ENCODE assay signal across 8 cellular contexts in the genomic region with DNA sequence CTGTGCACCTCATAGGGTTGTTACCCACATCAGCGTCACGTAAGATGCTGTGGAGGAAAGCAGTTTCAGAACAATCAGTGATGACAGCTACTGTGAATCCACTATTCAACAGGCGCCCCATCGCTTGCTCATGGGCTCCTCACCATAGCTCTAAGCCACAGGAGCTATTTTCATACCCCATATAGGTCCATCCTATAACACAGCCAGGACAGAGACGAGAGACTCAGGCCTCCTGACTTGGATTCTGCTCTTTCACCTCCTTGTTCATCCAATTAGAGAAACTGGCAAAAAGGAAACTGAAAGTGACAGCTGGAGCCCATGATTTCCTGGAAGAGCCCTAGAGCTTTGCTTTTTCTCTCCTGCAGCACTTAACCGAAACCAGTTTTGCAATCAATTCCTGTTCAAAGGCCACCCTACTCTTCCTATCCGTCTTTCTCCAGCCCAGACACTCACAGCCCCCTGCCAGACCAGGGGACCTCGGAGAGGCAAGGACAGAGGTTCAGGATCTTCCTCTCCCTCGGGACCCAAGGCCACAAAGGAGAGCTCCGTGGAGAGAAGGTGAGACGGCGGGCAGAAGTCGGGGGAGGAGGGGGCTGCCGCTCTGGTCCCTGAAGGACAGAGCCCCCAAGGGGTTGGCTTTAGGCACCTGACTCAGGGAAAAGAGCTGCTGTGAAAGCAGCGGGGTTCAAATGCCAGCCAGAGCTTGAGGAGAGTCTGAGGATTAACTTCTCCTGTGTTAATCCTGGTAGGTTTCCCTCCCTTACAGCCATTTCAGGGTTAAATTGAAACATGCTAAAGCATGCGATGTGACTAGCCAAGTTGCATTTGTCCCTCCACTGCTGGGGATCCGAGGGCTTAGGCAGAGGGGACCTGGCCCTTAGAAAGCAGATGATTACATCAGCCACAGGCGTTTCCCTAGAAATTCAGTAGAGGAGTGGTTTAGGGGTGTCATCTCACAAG. TPM values are rescaled to one million over a fixed set of nuclear protein-coding genes. Genes with fewer than 3 reads are reported as not detected.
DNase-seq lines count a peak whose midpoint lies in the region; ATAC-seq and TF ChIP-seq lines count a peak whose summit lies in the region.

A gene with protein sequence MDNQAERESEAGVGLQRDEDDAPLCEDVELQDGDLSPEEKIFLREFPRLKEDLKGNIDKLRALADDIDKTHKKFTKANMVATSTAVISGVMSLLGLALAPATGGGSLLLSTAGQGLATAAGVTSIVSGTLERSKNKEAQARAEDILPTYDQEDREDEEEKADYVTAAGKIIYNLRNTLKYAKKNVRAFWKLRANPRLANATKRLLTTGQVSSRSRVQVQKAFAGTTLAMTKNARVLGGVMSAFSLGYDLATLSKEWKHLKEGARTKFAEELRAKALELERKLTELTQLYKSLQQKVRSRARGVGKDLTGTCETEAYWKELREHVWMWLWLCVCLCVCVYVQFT (plus strand): TSS at position 381 of the 960 bp plus-strand sequence. CDS start 7,980 bp downstream, outside the sequence.

- in situ Hi-C loops in GM13976 (cut with MboI; ENCODE audit: low sequenced_read_pairs, unreplicated experiment) (no loop called here), gastrocnemius medialis (cut with MboI; ENCODE audit: low sequenced_read_pairs in 4 of 4) (loop anchor here in 1 of 4 donors (25.0 kb wide), 1 partner anchor 264 kb away; no protein-coding TSS in a partner anchor)

- TF ChIP-seq POLR2A in gastrocnemius medialis (IDR thresholded peaks at IDR 0.05): no peak

- peak within 1 kb of the TSS; percentile 78 to 89 (median 87) for H3K27ac ChIP-seq in gastrocnemius medialis

- H3K4me1 ChIP-seq in adipocyte (ENCODE audit: control insufficient read depth, insufficient read depth, low read length) (peaks cover 39% of the 10 kb centered on the region), gastrocnemius medialis (peaks cover 31 to 39% of the 10 kb centered on the region in 2 donors)

- H3K36me3 ChIP-seq in adipocyte (ENCODE audit: control insufficient read depth, insufficient read depth, low read length, severe bottlenecking) (peaks cover 4% of the 10 kb centered on the region), gastrocnemius medialis (no peaks in the 10 kb centered on the region)

- TF ChIP-seq CTCF in GM13976 (IDR thresholded peaks at IDR 0.05; ENCODE audit: borderline replicate concordance, control extremely low read depth, extremely low read depth, insufficient read depth, missing control alignments): no peak
- TF ChIP-seq CTCF in gastrocnemius medialis (IDR thresholded peaks at IDR 0.05 in 4 of 5, conservative IDR thresholded peaks at IDR 0.05 in 1 of 5): no peak

- DNase-seq in GM13976 (ENCODE audit: low spot score) (peak; percentile 67), SW480 (ENCODE audit: low spot score) (peak; percentile 53), adipocyte (ENCODE audit: low read depth) (peak; percentile 85), left ventricle myocardium superior (peak; percentile 40), gastrocnemius medialis (peak in 1 of 2 donors; percentile 16), NCI-H748 (lab: John Stamatoyannopoulos, UW; ENCODE audit: unreplicated experiment) (no peak)

- H3K4me3 ChIP-seq in adipocyte (ENCODE audit: low read length) (peak within 1 kb of the TSS; percentile 99), gastrocnemius medialis (peak within 1 kb of the TSS; percentile 63 to 83 (median 74))

- H3K9me3 ChIP-seq in adipocyte (ENCODE audit: control insufficient read depth, low read length): no peaks in the 10 kb centered on the region
- no peaks in the 10 kb centered on the region for H3K9me3 ChIP-seq in gastrocnemius medialis

- H3K27me3 ChIP-seq in adipocyte (replicated peaks; ENCODE audit: control insufficient read depth, insufficient read depth, low read length) (no peaks in the 10 kb centered on the region), gastrocnemius medialis (no peaks in the 10 kb centered on the region)

- ATAC-seq in HG03432 (IDR thresholded peaks at IDR 0.05; ENCODE audit: unreplicated experiment): peak; percentile 58
- peak; percentile 80 for ATAC-seq in left ventricle myocardium superior
- peak; percentile 70 to 86 for ATAC-seq in gastrocnemius medialis
- no peak for ATAC-seq in GM19023 (IDR thresholded peaks at IDR 0.05; ENCODE audit: unreplicated experiment)

- intact Hi-C loops in left ventricle myocardium superior (cut with micrococcal nuclease) (no loop called here), gastrocnemius medialis (cut with DNase I; ENCODE audit: low total_unique reads) (no loop called here)

- peak within 1 kb of the TSS; percentile 100 for H3K9ac ChIP-seq in adipocyte (ENCODE audit: low read length)

RNA-seq across cellular contexts. Expression of the gene that starts here (rescaled TPM):
- total RNA-seq in left ventricle myocardium superior: 5.2 TPM
- total RNA-seq in gastrocnemius medialis: 1 to 10 TPM; 1.5 to 4.5 (median 2.9) TPM
